In genomic region chr20:64198347-64198746, GRCh38 we compare ENCODE assay signal across 36 cellular contexts. TPM values are rescaled to one million over a fixed set of nuclear protein-coding genes. Genes with fewer than 3 reads are reported as not detected.
"Had no signal": no experiment of that assay in that cellular context is flagged by ENCODE, and none has a peak within 500 bp of the region (broad histone marks: within the 10 kb centered on the region; RNA-seq: fewer than 3 reads in every experiment).

No MANE protein-coding gene starts in this region.

- H3K36me3 ChIP-seq: brain microvascular endothelial cell, SJCRH30 had no signal

- H3K4me3 ChIP-seq: PC-9, SJCRH30, SK-N-MC had no signal

- H3K27ac Mint-ChIP-seq: activated CD4-positive, alpha-beta memory T cell treated with anti-CD3 and anti-CD28 coated beads, Interleukin-2, amount 10 ng/mL, durations not matched to agents 7 days and 5 days; activated CD8-positive, alpha-beta memory T cell treated with anti-CD3 and anti-CD28 coated beads, Interleukin-2, amount 10 ng/mL, durations not matched to agents 7 days and 5 days; activated naive CD4-positive, alpha-beta T cell treated with anti-CD3 and anti-CD28 coated beads, Interleukin-2, amount 10 ng/mL, durations not matched to agents 7 days and 5 days; activated naive CD8-positive, alpha-beta T cell; activated naive CD8-positive, alpha-beta T cell treated with anti-CD3 and anti-CD28 coated beads, Interleukin-2, amount 50 U/mL, for 24 hours had no signal

- DNase-seq: activated CD4-positive, alpha-beta memory T cell treated with anti-CD3 and anti-CD28 coated beads, Interleukin-2, amount 10 ng/mL, durations not matched to agents 7 days and 5 days; activated CD4-positive, alpha-beta T cell treated with anti-CD3 and anti-CD28 coated beads for 1 hour; activated CD4-positive, alpha-beta T cell treated with anti-CD3 and anti-CD28 coated beads for 48 hours; activated CD4-positive, CD25-positive, alpha-beta regulatory T cell; activated CD8-positive, alpha-beta memory T cell treated with anti-CD3 and anti-CD28 coated beads for 24 hours; activated CD8-positive, alpha-beta memory T cell treated with anti-CD3 and anti-CD28 coated beads, Interleukin-2, amount 10 ng/mL, durations not matched to agents 7 days and 5 days; activated CD8-positive, alpha-beta memory T cell treated with anti-CD3 and anti-CD28 coated beads, Interleukin-2, amount 50 U/mL, for 48 hours; activated effector memory CD4-positive, alpha-beta T cell treated with Interleukin-2 at 50 U/mL for 16 hours; activated naive CD4-positive, alpha-beta T cell treated with anti-CD3 and anti-CD28 coated beads, Interleukin-2, amount 10 ng/mL, durations not matched to agents 7 days and 5 days; activated naive CD8-positive, alpha-beta T cell treated with anti-CD3 and anti-CD28 coated beads, Interleukin-2, amount 50 U/mL, for 24 hours; activated T-cell treated with anti-CD3 and anti-CD28 coated beads, Interleukin-2, amount 50 U/mL, for 48 hours; aorta; brain microvascular endothelial cell; central memory CD4-positive, alpha-beta T cell; Karpas-422; NCI-H1105; NCI-H1436; NCI-H1694; NCI-H1930; NCI-H2081 treated with DMSO at 0.1 percent for 48 hours; NCI-H510A; NCI-H526; NCI-H748 treated with DMSO at 0.1 percent for 48 hours; NK-92 treated with Interleukin-12 subunit alpha and Interleukin-12 subunit beta, amount 100 ng/mL, for 24 hours; PC-9; SHP77; SJCRH30; T1000; WERI-Rb-1 had no signal

- H3K27me3 ChIP-seq: brain microvascular endothelial cell had no signal

- H3K4me1 Mint-ChIP-seq: activated CD4-positive, alpha-beta memory T cell treated with anti-CD3 and anti-CD28 coated beads, Interleukin-2, amount 10 ng/mL, durations not matched to agents 7 days and 5 days; activated naive CD4-positive, alpha-beta T cell treated with anti-CD3 and anti-CD28 coated beads, Interleukin-2, amount 10 ng/mL, durations not matched to agents 7 days and 5 days; activated naive CD8-positive, alpha-beta T cell treated with anti-CD3 and anti-CD28 coated beads, Interleukin-2, amount 50 U/mL, for 24 hours had no signal

- H3K27me3 Mint-ChIP-seq: activated naive CD8-positive, alpha-beta T cell had no signal

- H3K9me3 Mint-ChIP-seq: activated naive CD8-positive, alpha-beta T cell treated with anti-CD3 and anti-CD28 coated beads, Interleukin-2, amount 50 U/mL, for 24 hours had no signal

- H3K4me3 Mint-ChIP-seq: activated CD4-positive, alpha-beta memory T cell treated with anti-CD3 and anti-CD28 coated beads, Interleukin-2, amount 10 ng/mL, durations not matched to agents 7 days and 5 days; activated CD8-positive, alpha-beta memory T cell treated with anti-CD3 and anti-CD28 coated beads, Interleukin-2, amount 10 ng/mL, durations not matched to agents 7 days and 5 days; activated naive CD4-positive, alpha-beta T cell treated with anti-CD3 and anti-CD28 coated beads, Interleukin-2, amount 10 ng/mL, durations not matched to agents 7 days and 5 days; activated naive CD8-positive, alpha-beta T cell; activated naive CD8-positive, alpha-beta T cell treated with anti-CD3 and anti-CD28 coated beads, Interleukin-2, amount 50 U/mL, for 24 hours had no signal

- ATAC-seq: activated CD8-positive, alpha-beta memory T cell treated with anti-CD3 and anti-CD28 coated beads, Interleukin-2, amount 10 ng/mL, durations not matched to agents 7 days and 5 days; activated naive CD8-positive, alpha-beta T cell treated with anti-CD3 and anti-CD28 coated beads, Interleukin-2, amount 50 U/mL, for 24 hours had no signal

- H2AFZ ChIP-seq: PC-9 had no signal

- FAIRE-seq: RCC 7860 had no signal

- H3K4me2 ChIP-seq: PC-9 had no signal

- H3K36me3 Mint-ChIP-seq: activated CD8-positive, alpha-beta memory T cell treated with anti-CD3 and anti-CD28 coated beads, Interleukin-2, amount 10 ng/mL, durations not matched to agents 7 days and 5 days; activated naive CD8-positive, alpha-beta T cell had no signal

- H3K9me3 ChIP-seq: SJCRH30 had no signal

- H3K27ac ChIP-seq: brain microvascular endothelial cell, PC-9, RWPE1, SJCRH30, SK-N-MC, WERI-Rb-1 had no signal

RNA-seq across cellular contexts. Expression of gene MYT1, which starts 34.1 kb away (rescaled TPM):
- total RNA-seq: activated CD4-positive, alpha-beta memory T cell treated with anti-CD3 and anti-CD28 coated beads, Interleukin-2, amount 10 ng/mL, durations not matched to agents 7 days and 5 days; activated CD8-positive, alpha-beta memory T cell treated with anti-CD3 and anti-CD28 coated beads, Interleukin-2, amount 10 ng/mL, durations not matched to agents 7 days and 5 days; aorta; MCF 10A; PC-9; SJCRH30; T-helper 1 cell treated with Interleukin-12 subunit alpha and Interleukin-12 subunit beta and Interleukin-4 antibody, amounts not matched to agents 30 ng/mL and 1 ng/mL, for 36 hours; T-helper 2 cell treated with Interferon-gamma antibody and Interleukin-4, amounts not matched to agents 100 ng/mL and 5 ng/mL, for 36 hours had no signal
- polyA plus RNA-seq: aorta had no signal
